ENCODE assay signal across 18 cellular contexts in genomic region chr14:24900281-24900868, GRCh38.
DNase-seq lines count a peak whose midpoint lies in the region; ATAC-seq, FAIRE-seq and TF ChIP-seq lines count a peak whose summit lies in the region.
"Had no signal": no experiment of that assay in that cellular context is flagged by ENCODE, and none has a peak within 500 bp of the region (broad histone marks: within the 10 kb centered on the region; RNA-seq: fewer than 3 reads in every experiment).

No MANE protein-coding gene starts in this region.

- TF ChIP-seq RAD21 in HepG2 (CRISPR knock-in tag; IDR thresholded peaks at IDR 0.05), result no peak

- CTCF ChIA-PET in HepG2 (lab: Yijun Ruan, JAX; ENCODE audit: low intra/inter-chr PET ratio, low total read pairs), result no interaction called here

- H3K27ac ChIP-seq in hepatocyte (peak overlapping the region; percentile 21), HepG2 (ENCODE audit: extremely low read length, insufficient read depth, low read length) (no peak overlapping the region)
- H3K27ac ChIP-seq: SJCRH30, transverse colon had no signal

- ATAC-seq in HepG2, result no peak

- WGBS in hepatocyte (ENCODE audit: low lambda C conversion rate, missing lambda C conversion rate), result 55% methylated on average over 4 of the region's 4 CpGs
- 83% methylated on average over 4 of the region's 4 CpGs for WGBS in HepG2 (ENCODE audit: low lambda C conversion rate)

- H3K9me2 ChIP-seq in hepatocyte (replicated peaks; ENCODE audit: insufficient read depth), result no peaks in the 10 kb centered on the region

- POLR2A ChIA-PET in HepG2 (lab: Yijun Ruan, JAX), result no interaction called here

- H3K36me3 ChIP-seq in hepatocyte (replicated peaks; ENCODE audit: insufficient read depth, low read depth) (no peaks in the 10 kb centered on the region), HepG2 (replicated peaks in 1 of 2; ENCODE audit: control insufficient read depth in 1 of 2, insufficient read depth in 2 of 2, low read length in 2 of 2) (no peaks in the 10 kb centered on the region)
- H3K36me3 ChIP-seq: SJCRH30, transverse colon had no signal

- DNase-seq in GM04503 (ENCODE audit: low read depth), result peak; percentile 11
- DNase-seq in hepatocyte (ENCODE audit: low spot score), result no peak
- peak; percentile 31 for DNase-seq in smooth muscle cell of the brain vasculature (ENCODE audit: low read depth, low spot score)
- no peak for DNase-seq in Ammon's horn (ENCODE audit: low spot score)
- no peak for DNase-seq in HepG2 (ENCODE audit: low spot score)
- no peak for DNase-seq in GDM1 (lab: John Stamatoyannopoulos, UW)
- no peak for DNase-seq in GM19239 (ENCODE audit: insufficient read length, low spot score)
- DNase-seq: activated CD4-positive, alpha-beta memory T cell treated with anti-CD3 and anti-CD28 coated beads, Interleukin-2, amount 10 ng/mL, durations not matched to agents 7 days and 5 days; activated gamma-delta T cell treated with Interleukin-2 at 50 U/mL for 16 hours; C1 segment of cervical spinal cord; central memory CD4-positive, alpha-beta T cell; mesendoderm; NCI-H1048; occipital lobe; SJCRH30; transverse colon had no signal

- H3K27me3 ChIP-seq in hepatocyte, result no peaks in the 10 kb centered on the region
- H3K27me3 ChIP-seq in HepG2 (ENCODE audit: control insufficient read depth in 1 of 2, insufficient read depth in 2 of 2, low read length in 2 of 2), result no peaks in the 10 kb centered on the region; a peak in 1 of 5 replicates
- H3K27me3 ChIP-seq: SJCRH30, transverse colon had no signal

- TF ChIP-seq POLR2A in HepG2 (IDR thresholded peaks at IDR 0.05; ENCODE audit: insufficient read depth in 1 of 2, low read depth in 2 of 2, low read length in 2 of 2), result no peak

- H3K4me3 ChIP-seq in hepatocyte, result no peak overlapping the region
- no peak overlapping the region for H3K4me3 ChIP-seq in HepG2 (replicated peaks in 1 of 3; ENCODE audit: insufficient read depth in 1 of 3, low read depth in 2 of 3, low read length in 3 of 3)
- H3K4me3 ChIP-seq: SJCRH30, transverse colon had no signal

- intact Hi-C loops in HepG2 (cut with micrococcal nuclease; ENCODE audit: unreplicated experiment), result no loop called here

- FAIRE-seq in endometrium (lab: Jason Lieb, UNC) (peak; percentile 69), HepG2 (lab: Jason Lieb, UNC) (no peak), GM19239 (lab: Jason Lieb, UNC) (no peak)
- FAIRE-seq: endothelial cell of umbilical vein had no signal

- in situ Hi-C loops in HepG2 (cut with HindIII; ENCODE audit: extremely low pct_ligation_motif_present, low pct_unique_long_range_greater_than_20kb), result no loop called here

- no peak overlapping the region for H3K9ac ChIP-seq in HepG2 (ENCODE audit: insufficient read depth, low read depth, low read length)

- H3K4me2 ChIP-seq in hepatocyte, result peak overlapping the region; percentile 50
- H3K4me2 ChIP-seq in HepG2 (ENCODE audit: low read depth, low read length), result no peak overlapping the region

- H4K20me1 ChIP-seq in hepatocyte (ENCODE audit: insufficient read depth, poor library complexity, severe bottlenecking), result no peaks in the 10 kb centered on the region
- no peaks in the 10 kb centered on the region for H4K20me1 ChIP-seq in HepG2 (ENCODE audit: insufficient read depth, low read length)

- no peaks in the 10 kb centered on the region for H3K9me3 ChIP-seq in hepatocyte (ENCODE audit: low read depth)
- no peaks in the 10 kb centered on the region for H3K9me3 ChIP-seq in HepG2 (ENCODE audit: low read length)
- H3K9me3 ChIP-seq: SJCRH30, transverse colon had no signal

- BruUV-seq in HepG2 (replicated peaks; lab: Mats Ljungman, UMichigan), result no TSS peak

- H3K4me1 ChIP-seq in hepatocyte (ENCODE audit: insufficient read depth) (peaks cover 19% of the 10 kb centered on the region), HepG2 (ENCODE audit: insufficient read depth, low read length) (peaks cover 6% of the 10 kb centered on the region; the same call in 1 of the 2 replicates)
- H3K4me1 ChIP-seq: SJCRH30 had no signal

- TF ChIP-seq CTCF in hepatocyte (IDR thresholded peaks at IDR 0.05; ENCODE audit: poor library complexity) (no peak), HepG2 (CRISPR knock-in tag; IDR thresholded peaks at IDR 0.05) (no peak)

- H2AFZ ChIP-seq in hepatocyte, result no peak overlapping the region
- H2AFZ ChIP-seq in HepG2 (ENCODE audit: low read length), result no peak overlapping the region

- no peak for TF ChIP-seq EP300 in HepG2 (IDR thresholded peaks at IDR 0.05; ENCODE audit: low read depth in 2 of 2, low read length in 2 of 2)
- TF ChIP-seq EP300 in HepG2 (CRISPR knock-in tag; IDR thresholded peaks at IDR 0.05; ENCODE audit: borderline replicate concordance), result no peak

- peaks cover 50% of the 10 kb centered on the region for H3K79me2 ChIP-seq in hepatocyte
- H3K79me2 ChIP-seq in HepG2 (ENCODE audit: insufficient read depth, low read length), result no peaks in the 10 kb centered on the region

TF ChIP-seq in HepG2, 621 proteins besides CTCF, POLR2A, EP300 and RAD21:
- TF ChIP-seq ZNF251 (CRISPR knock-in tag; IDR thresholded peaks at IDR 0.05) (no peak), ZNF609 (CRISPR knock-in tag; IDR thresholded peaks at IDR 0.05; ENCODE audit: borderline replicate concordance) (no peak), ZBTB7A (CRISPR knock-in tag; IDR thresholded peaks at IDR 0.05) (no peak), ZNF143 (CRISPR knock-in tag; IDR thresholded peaks at IDR 0.05) (no peak), ZNF260 (CRISPR knock-in tag; IDR thresholded peaks at IDR 0.05; ENCODE audit: borderline replicate concordance, low read depth) (no peak), HOXA9 (CRISPR knock-in tag; IDR thresholded peaks at IDR 0.05; ENCODE audit: borderline replicate concordance) (no peak), GFI1 (CRISPR knock-in tag; IDR thresholded peaks at IDR 0.05; ENCODE audit: borderline replicate concordance) (no peak), MLX (CRISPR knock-in tag; IDR thresholded peaks at IDR 0.05) (no peak), ZNF614 (CRISPR knock-in tag; IDR thresholded peaks at IDR 0.05; ENCODE audit: borderline replicate concordance) (no peak)

Comparison
In these comparisons a context has a peak if more than half of its experiments do, and no peak if none do; other contexts are left out.
1. DNase-seq: peak in GM04503 (single experiment) and smooth muscle cell of the brain vasculature (single experiment); none in hepatocyte (single experiment), Ammon's horn (single experiment), HepG2 (single experiment), GDM1 (single experiment) and GM19239 (single experiment).